Comparison of ENCODE assay signal across 10 cellular contexts in the genomic region with DNA sequence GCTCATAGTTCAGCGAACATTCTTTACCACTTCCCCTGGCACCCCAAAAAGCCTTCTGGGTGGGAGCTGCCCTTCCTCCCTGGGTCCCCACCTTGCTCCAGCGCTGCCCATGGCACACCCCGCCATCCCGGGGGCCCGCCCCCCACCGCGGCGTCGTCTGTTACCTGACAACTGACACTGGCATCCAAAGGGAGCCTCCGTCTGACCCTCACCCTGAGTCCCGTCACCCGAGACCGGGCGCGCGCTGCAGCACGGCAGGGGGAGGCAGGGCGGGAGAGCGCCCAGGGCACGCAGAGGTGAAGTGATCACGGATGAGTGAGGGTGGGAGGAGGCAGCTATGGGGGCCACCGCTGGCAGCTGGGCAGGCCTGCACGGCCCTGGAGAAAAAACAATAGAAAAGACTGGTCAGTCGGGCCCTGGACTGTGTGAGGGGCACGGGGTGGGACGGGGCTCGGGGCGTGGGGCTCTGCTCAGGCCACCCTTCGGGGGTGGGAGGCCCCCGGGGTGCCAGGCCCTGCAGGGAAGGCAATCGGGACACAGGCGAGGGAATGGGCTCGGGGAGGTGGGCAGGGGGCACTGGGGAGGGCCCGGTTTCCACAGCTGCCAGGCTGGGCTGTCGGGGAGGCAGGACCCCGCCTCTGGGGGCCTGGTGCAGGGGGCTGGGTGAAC. TPM values are rescaled to one million over a fixed set of nuclear protein-coding genes. Genes with fewer than 3 reads are reported as not detected.
DNase-seq lines count a peak whose midpoint lies in the region; ATAC-seq lines count a peak whose summit lies in the region.
"Had no signal": no experiment of that assay in that cellular context is flagged by ENCODE, and none has a peak within 500 bp of the region (broad histone marks: within the 10 kb centered on the region; RNA-seq: fewer than 3 reads in every experiment).

No MANE protein-coding gene starts in this region.

- peak overlapping the region; percentile 20 for H3K4me3 Mint-ChIP-seq in activated naive CD8-positive, alpha-beta T cell

- no peak overlapping the region for H2AK5ac ChIP-seq in mesendoderm (ENCODE audit: low read length)

- no peak overlapping the region for H4K8ac ChIP-seq in mesendoderm (ENCODE audit: low read depth, low read length)

- H2BK120ac ChIP-seq in mesendoderm (ENCODE audit: low read depth, low read length): peak overlapping the region; percentile 52

- H4K5ac ChIP-seq in mesendoderm (ENCODE audit: low read length): no peak overlapping the region

- no peaks in the 10 kb centered on the region for H3K36me3 ChIP-seq in mesendoderm (ENCODE audit: control insufficient read depth, insufficient read depth, low read length)
- no peaks in the 10 kb centered on the region for H3K36me3 ChIP-seq in urinary bladder (ENCODE audit: insufficient read depth)
- H3K36me3 ChIP-seq in Karpas-422 (ENCODE audit: insufficient read depth, low read length): no peaks in the 10 kb centered on the region
- H3K36me3 ChIP-seq in HAP-1 (replicated peaks): no peaks in the 10 kb centered on the region
- H3K36me3 ChIP-seq: left ventricle myocardium inferior, tibial artery had no signal

- in situ Hi-C loops in HAP-1 (cut with MboI; ENCODE audit: low sequenced_read_pairs): no loop called here

- H4K20me1 ChIP-seq in Karpas-422 (ENCODE audit: insufficient read depth, low read depth, low read length): no peaks in the 10 kb centered on the region

- peaks cover 92% of the 10 kb centered on the region for H3K4me1 Mint-ChIP-seq in activated naive CD8-positive, alpha-beta T cell (ENCODE audit: low read depth)

- H3K4me3 ChIP-seq in right cardiac atrium (ENCODE audit: low read length) (no peak overlapping the region), mesendoderm (ENCODE audit: low read length) (peak overlapping the region; percentile 14), urinary bladder (ENCODE audit: low read depth, low read length) (peak overlapping the region; percentile 5), Karpas-422 (ENCODE audit: low read length) (no peak overlapping the region), HAP-1 (no peak overlapping the region)
- H3K4me3 ChIP-seq: left ventricle myocardium inferior, tibial artery had no signal

- intact Hi-C loops in right cardiac atrium (cut with DNase I) (no loop called here), left ventricle myocardium superior (cut with micrococcal nuclease) (no loop called here)

- H3K4me2 ChIP-seq in mesendoderm (ENCODE audit: low read length): peak overlapping the region; percentile 72
- no peak overlapping the region for H3K4me2 ChIP-seq in Karpas-422 (ENCODE audit: low read depth, low read length, poor library complexity, severe bottlenecking)

- peak overlapping the region; percentile 92 for H3K56ac ChIP-seq in mesendoderm (ENCODE audit: low read length)

- H2AFZ ChIP-seq in Karpas-422 (ENCODE audit: low read length): no peak overlapping the region

- H3K79me2 ChIP-seq in mesendoderm (ENCODE audit: control insufficient read depth, insufficient read depth, low read length) (peaks cover 48% of the 10 kb centered on the region), Karpas-422 (ENCODE audit: low read length) (no peaks in the 10 kb centered on the region)

- H3K27me3 Mint-ChIP-seq in activated naive CD8-positive, alpha-beta T cell: no peaks in the 10 kb centered on the region

- H3K27me3 ChIP-seq in right cardiac atrium (ENCODE audit: control insufficient read depth, insufficient read depth) (no peaks in the 10 kb centered on the region), mesendoderm (ENCODE audit: insufficient read depth, low read length, poor library complexity) (no peaks in the 10 kb centered on the region), Karpas-422 (ENCODE audit: low read length) (no peaks in the 10 kb centered on the region), HAP-1 (ENCODE audit: low read depth) (no peaks in the 10 kb centered on the region)

- H3K27ac Mint-ChIP-seq in activated naive CD8-positive, alpha-beta T cell: peak overlapping the region; percentile 98

- H2BK5ac ChIP-seq in mesendoderm (ENCODE audit: low read length): peak overlapping the region; percentile 74

- no peaks in the 10 kb centered on the region for H3K9me2 ChIP-seq in Karpas-422 (replicated peaks; ENCODE audit: insufficient read depth, low read length)

- H3K36me3 Mint-ChIP-seq in activated naive CD8-positive, alpha-beta T cell: peaks cover 8% of the 10 kb centered on the region

- no peaks in the 10 kb centered on the region for H3K9me3 Mint-ChIP-seq in activated naive CD8-positive, alpha-beta T cell (ENCODE audit: low read depth)

- peaks cover 36% of the 10 kb centered on the region for H3K79me1 ChIP-seq in mesendoderm (ENCODE audit: low read length)

- peak overlapping the region; percentile 94 for H3K18ac ChIP-seq in mesendoderm (ENCODE audit: low read length)

- H3K4ac ChIP-seq in mesendoderm (ENCODE audit: low read depth, low read length): peak overlapping the region; percentile 82

- 18% methylated on average over 36 of the region's 36 CpGs for WGBS in right cardiac atrium
- no CpG with 5 or more reads among the region's 36 CpGs for WGBS in mesendoderm (ENCODE audit: extremely low coverage, insufficient coverage, low lambda C conversion rate)
- 15% methylated on average over 36 of the region's 36 CpGs for WGBS in urinary bladder

- H2BK15ac ChIP-seq in mesendoderm (replicated peaks; ENCODE audit: low read depth): no peak overlapping the region

- H3K27ac ChIP-seq in right cardiac atrium (ENCODE audit: low read length): no peak overlapping the region
- H3K27ac ChIP-seq in mesendoderm (ENCODE audit: low read depth, low read length): peak overlapping the region; percentile 35
- no peak overlapping the region for H3K27ac ChIP-seq in urinary bladder (ENCODE audit: low read depth)
- no peak overlapping the region for H3K27ac ChIP-seq in Karpas-422 (ENCODE audit: low read length)
- H3K27ac ChIP-seq: left ventricle myocardium inferior, tibial artery had no signal

- peak; percentile 21 to 28 for ATAC-seq in right cardiac atrium
- no peak for ATAC-seq in left ventricle myocardium superior
- ATAC-seq in HG03175 (IDR thresholded peaks at IDR 0.05; ENCODE audit: unreplicated experiment): no peak

- H3K4me1 ChIP-seq in right cardiac atrium (ENCODE audit: control insufficient read depth, insufficient read depth, low read length) (no peaks in the 10 kb centered on the region), mesendoderm (ENCODE audit: control insufficient read depth, low read depth, low read length) (peaks cover 6% of the 10 kb centered on the region), urinary bladder (ENCODE audit: insufficient read depth) (peaks cover 1% of the 10 kb centered on the region), Karpas-422 (ENCODE audit: low read length) (no peaks in the 10 kb centered on the region), HAP-1 (no peaks in the 10 kb centered on the region)
- H3K4me1 ChIP-seq: left ventricle myocardium inferior had no signal

- peak overlapping the region; percentile 1 for H3K23ac ChIP-seq in mesendoderm (ENCODE audit: low read length)

- H3K9ac ChIP-seq in mesendoderm (ENCODE audit: low read length) (peak overlapping the region; percentile 78), Karpas-422 (ENCODE audit: low read length) (no peak overlapping the region)

- DNase-seq in right cardiac atrium (no peak), left ventricle myocardium superior (no peak), mesendoderm (no peak), Karpas-422 (no peak), HAP-1 (ENCODE audit: low spot score in 2 of 2) (no peak)
- DNase-seq: left ventricle myocardium inferior had no signal

- H3K9me3 ChIP-seq in right cardiac atrium (ENCODE audit: control insufficient read depth, low read length): peaks cover 5% of the 10 kb centered on the region
- H3K9me3 ChIP-seq in Karpas-422 (ENCODE audit: low read length): 0 out of 2 replicates have a peak, but pooled peaks cover 5% of the 10 kb centered on the region
- H3K9me3 ChIP-seq in HAP-1: no peaks in the 10 kb centered on the region; the same call in 1 of the 2 replicates

RNA-seq across cellular contexts. Expression of a gene that starts 40.7 kb away (rescaled TPM):
- total RNA-seq in right cardiac atrium (under 1 TPM; 0.08 to 0.63 (median 0.23) TPM), left ventricle myocardium superior (0.20 TPM), urinary bladder (1.3 TPM)
- polyA plus RNA-seq in right cardiac atrium (0.05 TPM), urinary bladder (0.27 TPM)
- 2.8 TPM for polyA plus RNA-seq in mesendoderm (2013, experiment 1 of 2)
- 2.5 TPM for polyA plus RNA-seq in mesendoderm (2013, experiment 2 of 2)
- total RNA-seq in Karpas-422 (2014; rRNA removed; shearing (Covaris generic); ENCODE audit: low replicate concordance): not detected in 2 replicates

Comparison
In these comparisons a context has a peak if more than half of its experiments do, and no peak if none do; other contexts are left out.
1. ATAC-seq: peak in right cardiac atrium (2 of 2); none in left ventricle myocardium superior (single experiment) and HG03175 (single experiment).
2. H3K4me3 ChIP-seq: peak in mesendoderm (single experiment) and urinary bladder (single experiment); none in right cardiac atrium (single experiment), Karpas-422 (single experiment) and HAP-1 (single experiment).